ENCODE assay signal across 1 cellular context in genomic region chr2:105337122-105338019, GRCh38.
TF ChIP-seq lines count a peak whose summit lies in the region.

TSS of gene C2orf49 (plus strand) at chr2:105337540. CDS start at chr2:105337588, 48 bp downstream.

TF ChIP-seq in K562, 482 proteins besides CTCF, POLR2A, EP300 and RAD21 (continued from another document):
- TF ChIP-seq ZNF277 (CRISPR knock-in tag; IDR thresholded peaks at IDR 0.05; ENCODE audit: borderline replicate concordance): no peak
- TF ChIP-seq SUPT5H (IDR thresholded peaks at IDR 0.05): peak; percentile 74
- no peak for TF ChIP-seq ZC3H8 (IDR thresholded peaks at IDR 0.05)
- no peak for TF ChIP-seq TSC22D4 (tag; IDR thresholded peaks at IDR 0.05)
- TF ChIP-seq CEBPZ (IDR thresholded peaks at IDR 0.05; ENCODE audit: borderline replicate concordance, low read depth, low read length): no peak
- TF ChIP-seq TFE3 (CRISPR knock-in tag; IDR thresholded peaks at IDR 0.05): no peak
- TF ChIP-seq ZFP91 (CRISPR knock-in tag; IDR thresholded peaks at IDR 0.05): no peak
- TF ChIP-seq MCM5 (IDR thresholded peaks at IDR 0.05; ENCODE audit: low read depth): no peak
- TF ChIP-seq MXI1 (IDR thresholded peaks at IDR 0.05; ENCODE audit: low read depth, low read length): peak; percentile 68
- no peak for TF ChIP-seq CBX5 (IDR thresholded peaks at IDR 0.05; ENCODE audit: borderline replicate concordance, low read depth)
- no peak; the same call in 1 of the 2 replicates for TF ChIP-seq ZNF766 (CRISPR knock-in tag; conservative IDR thresholded peaks at IDR 0.05)
- TF ChIP-seq E2F4 (CRISPR knock-in tag; IDR thresholded peaks at IDR 0.05; ENCODE audit: low read depth): no peak
- 0 out of 2 replicates have a peak, but pooled peaks have one; percentile 17 for TF ChIP-seq CTBP1 (IDR thresholded peaks at IDR 0.05; ENCODE audit: borderline replicate concordance)
- TF ChIP-seq CBX3 (IDR thresholded peaks at IDR 0.05; ENCODE audit: borderline replicate concordance in 1 of 2, low read length in 2 of 2): no peak
- no peak for TF ChIP-seq E4F1 (CRISPR knock-in tag; IDR thresholded peaks at IDR 0.05; ENCODE audit: borderline replicate concordance)
- no peak for TF ChIP-seq ZBTB2 (IDR thresholded peaks at IDR 0.05)
- peak in 1 of 2 experiments; percentile 94; a peak in 2 of 4 replicates for TF ChIP-seq MLLT1 (IDR thresholded peaks at IDR 0.05)
- no peak for TF ChIP-seq HES1 (IDR thresholded peaks at IDR 0.05; ENCODE audit: low read depth)
- no peak for TF ChIP-seq ETV6 (IDR thresholded peaks at IDR 0.05; ENCODE audit: borderline replicate concordance in 1 of 2, low read depth in 2 of 2, low read length in 1 of 2)
- no peak for TF ChIP-seq ETV6 (CRISPR knock-in tag; IDR thresholded peaks at IDR 0.05; ENCODE audit: borderline replicate concordance)
- no peak for TF ChIP-seq ZNF668 (CRISPR knock-in tag; IDR thresholded peaks at IDR 0.05)
- TF ChIP-seq DNMT1 (IDR thresholded peaks at IDR 0.05): no peak
- no peak for TF ChIP-seq ZKSCAN3 (CRISPR knock-in tag; IDR thresholded peaks at IDR 0.05)
- no peak for TF ChIP-seq PHB2 (IDR thresholded peaks at IDR 0.05; ENCODE audit: low read depth)
- no peak for TF ChIP-seq HOXB6 (CRISPR knock-in tag; IDR thresholded peaks at IDR 0.05; ENCODE audit: borderline replicate concordance)
- TF ChIP-seq ZNF764 (CRISPR knock-in tag; IDR thresholded peaks at IDR 0.05; ENCODE audit: low read depth): no peak
- TF ChIP-seq RBM34 (IDR thresholded peaks at IDR 0.05; ENCODE audit: borderline replicate concordance, insufficient read depth, low read length): no peak
- TF ChIP-seq IFI16 (CRISPR knock-in tag; IDR thresholded peaks at IDR 0.05): no peak
- peak; percentile 81 for TF ChIP-seq BRD9 (IDR thresholded peaks at IDR 0.05; ENCODE audit: low read depth, partially characterized antibody)
- TF ChIP-seq POU5F1 (IDR thresholded peaks at IDR 0.05; ENCODE audit: borderline replicate concordance, low read depth, low read length, partially characterized antibody): no peak
- no peak for TF ChIP-seq ZNF384 (IDR thresholded peaks at IDR 0.05; ENCODE audit: low read depth, low read length)
- TF ChIP-seq NEUROD1 (IDR thresholded peaks at IDR 0.05; ENCODE audit: borderline replicate concordance, low read depth, low read length, partially characterized antibody): peak; percentile 14
- no peak for TF ChIP-seq SMAD2 (IDR thresholded peaks at IDR 0.05; ENCODE audit: low read depth, low read length)
- no peak for TF ChIP-seq ZNF436 (CRISPR knock-in tag; IDR thresholded peaks at IDR 0.05)
- peak; percentile 99 for TF ChIP-seq NBN (IDR thresholded peaks at IDR 0.05; ENCODE audit: low read depth)
- no peak for TF ChIP-seq POLR3G (IDR thresholded peaks at IDR 0.05; ENCODE audit: extremely low read depth, insufficient read length, insufficient replicate concordance)
TF ChIP-seq in K562: peak in this region for 141.
